ENCODE assay signal across 20 cellular contexts in the genomic region with DNA sequence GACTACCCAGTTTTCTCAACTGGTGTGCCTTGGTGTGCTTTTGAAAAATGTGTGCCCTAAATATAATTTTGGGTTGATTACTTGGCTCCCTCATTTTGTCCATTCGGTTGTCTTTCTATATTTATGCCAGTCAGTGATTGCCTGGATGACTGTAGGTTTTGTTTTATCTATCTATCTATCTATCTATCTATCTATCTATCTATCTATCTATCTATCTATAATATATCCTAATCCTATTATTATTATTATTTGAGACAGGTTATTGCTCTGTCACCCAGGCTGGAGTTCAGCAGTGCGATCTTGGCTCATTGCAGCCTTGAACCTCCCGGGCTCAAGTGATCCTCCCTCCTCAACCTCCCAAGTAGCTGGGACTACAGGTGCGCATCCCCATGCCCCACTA.
DNase-seq lines count a peak whose midpoint lies in the region; ATAC-seq and TF ChIP-seq lines count a peak whose summit lies in the region.
"Had no signal": no experiment of that assay in that cellular context is flagged by ENCODE, and none has a peak within 500 bp of the region (broad histone marks: within the 10 kb centered on the region; RNA-seq: fewer than 3 reads in every experiment).

No MANE protein-coding gene starts in this region.

- peaks cover 21% of the 10 kb centered on the region for H3K4me1 ChIP-seq in mammary epithelial cell (ENCODE audit: insufficient read depth, low read length)

- H3K27me3 Mint-ChIP-seq in MCF 10A (ENCODE audit: insufficient read depth, unreplicated experiment), result no peaks in the 10 kb centered on the region
- no peaks in the 10 kb centered on the region for H3K27me3 Mint-ChIP-seq in activated T-helper 1 cell treated with anti-CD3 and anti-CD28 coated beads, Interleukin-12 subunit alpha, Interleukin-12 subunit beta, Interleukin-2, Interleukin-4 antibody, amounts not matched to agents 30 ng/mL and 10 ng/mL and 1 ng/mL, durations not matched to agents 14 hours and 24 hours and 36 hours (ENCODE audit: insufficient read depth)
- no peaks in the 10 kb centered on the region for H3K27me3 Mint-ChIP-seq in central memory CD8-positive, alpha-beta T cell

- ATAC-seq in central memory CD8-positive, alpha-beta T cell (replicated peaks; ENCODE audit: extremely low read depth, poor library complexity, severe bottlenecking), result no peak
- ATAC-seq in HG03139 (IDR thresholded peaks at IDR 0.05; ENCODE audit: unreplicated experiment), result no peak

- H3K27me3 ChIP-seq in mammary epithelial cell (ENCODE audit: insufficient read depth, low read length), result no peaks in the 10 kb centered on the region

- no peaks in the 10 kb centered on the region for H3K9me3 ChIP-seq in mammary epithelial cell (replicated peaks; ENCODE audit: insufficient read depth, low read length)

- H4K20me1 ChIP-seq in mammary epithelial cell (ENCODE audit: insufficient read depth, low read length), result no peaks in the 10 kb centered on the region

- no peak for DNase-seq in MCF 10A (ENCODE audit: unreplicated experiment)
- DNase-seq in mammary epithelial cell, result no peak
- no peak for DNase-seq in activated T-helper 1 cell treated with anti-CD3 and anti-CD28 coated beads, Interleukin-12 subunit alpha, Interleukin-12 subunit beta, Interleukin-2, Interleukin-4 antibody, amounts not matched to agents 30 ng/mL and 10 ng/mL and 1 ng/mL, durations not matched to agents 14 hours and 24 hours and 36 hours (ENCODE audit: low spot score)
- no peak for DNase-seq in central memory CD8-positive, alpha-beta T cell (ENCODE audit: low spot score in 2 of 2)
- no peak for DNase-seq in middle frontal gyrus (ENCODE audit: extremely low spot score, low spot score)
- no peak for DNase-seq in T-helper 9 cell
- DNase-seq: C1 segment of cervical spinal cord, DMS79, HCEC 1CT, IMR-90, Karpas-422, MM.1S, NCI-H1092, NCI-H1436 treated with DMSO at 0.1 percent for 48 hours, NCI-H2029, NCI-H526, PC-9, SIG-M5 had no signal

- no peak for TF ChIP-seq CTCF in MCF 10A (IDR thresholded peaks at IDR 0.05; ENCODE audit: unreplicated experiment)
- no peak for TF ChIP-seq CTCF in mammary epithelial cell (conservative IDR thresholded peaks at IDR 0.05 in 1 of 2, IDR thresholded peaks at IDR 0.05 in 1 of 2; ENCODE audit: extremely low read depth in 1 of 2, insufficient read depth in 1 of 2, low read depth in 1 of 2, low read length in 2 of 2)

- WGBS in mammary epithelial cell (ENCODE audit: low coverage, missing lambda C conversion rate), result 92% methylated on average over 4 of the region's 4 CpGs

- POLR2A ChIA-PET in MCF 10A (lab: Yijun Ruan, JAX), result no interaction called here

- H3K4me3 Mint-ChIP-seq in MCF 10A (ENCODE audit: unreplicated experiment), result no peak overlapping the region
- H3K4me3 Mint-ChIP-seq in activated T-helper 1 cell treated with anti-CD3 and anti-CD28 coated beads, Interleukin-12 subunit alpha, Interleukin-12 subunit beta, Interleukin-2, Interleukin-4 antibody, amounts not matched to agents 30 ng/mL and 10 ng/mL and 1 ng/mL, durations not matched to agents 14 hours and 24 hours and 36 hours, result no peak overlapping the region
- no peak overlapping the region for H3K4me3 Mint-ChIP-seq in central memory CD8-positive, alpha-beta T cell

- dilution Hi-C loops in mammary epithelial cell (cut with HindIII; ENCODE audit: low sequenced_read_pairs), result no loop called here

- H3K9ac ChIP-seq in mammary epithelial cell (ENCODE audit: insufficient read depth, low read length), result no peak overlapping the region

- H3K9me3 Mint-ChIP-seq in MCF 10A (ENCODE audit: unreplicated experiment), result no peaks in the 10 kb centered on the region
- no peaks in the 10 kb centered on the region for H3K9me3 Mint-ChIP-seq in activated T-helper 1 cell treated with anti-CD3 and anti-CD28 coated beads, Interleukin-12 subunit alpha, Interleukin-12 subunit beta, Interleukin-2, Interleukin-4 antibody, amounts not matched to agents 30 ng/mL and 10 ng/mL and 1 ng/mL, durations not matched to agents 14 hours and 24 hours and 36 hours
- H3K9me3 Mint-ChIP-seq in central memory CD8-positive, alpha-beta T cell, result no peaks in the 10 kb centered on the region

- CTCF ChIA-PET in MCF 10A (lab: Yijun Ruan, JAX) (interaction anchor here (0.6 to 1.9 kb wide), 2 partner anchors 316 to 320 kb away, joined by 3 to 10 read pairs; no protein-coding TSS in a partner anchor), mammary epithelial cell (lab: Charles Lee; ENCODE audit: low non-redundant PET) (no interaction called here)

- no peak overlapping the region for H3K4me3 ChIP-seq in mammary epithelial cell (replicated peaks in 1 of 3; ENCODE audit: insufficient read depth in 1 of 3, low read depth in 2 of 3, low read length in 3 of 3)
- H3K4me3 ChIP-seq: PC-9 had no signal

- H3K27ac Mint-ChIP-seq in MCF 10A (ENCODE audit: low read depth, unreplicated experiment), result peak overlapping the region; percentile 42
- H3K27ac Mint-ChIP-seq in activated T-helper 1 cell treated with anti-CD3 and anti-CD28 coated beads, Interleukin-12 subunit alpha, Interleukin-12 subunit beta, Interleukin-2, Interleukin-4 antibody, amounts not matched to agents 30 ng/mL and 10 ng/mL and 1 ng/mL, durations not matched to agents 14 hours and 24 hours and 36 hours, result peak overlapping the region; percentile 31
- peak overlapping the region; percentile 53 for H3K27ac Mint-ChIP-seq in central memory CD8-positive, alpha-beta T cell (ENCODE audit: low read depth)

- no peak overlapping the region for H2AFZ ChIP-seq in mammary epithelial cell (ENCODE audit: low read depth, low read length)
- H2AFZ ChIP-seq: PC-9 had no signal

- H3K4me1 Mint-ChIP-seq in MCF 10A (ENCODE audit: insufficient read depth, unreplicated experiment), result peaks cover 24% of the 10 kb centered on the region
- H3K4me1 Mint-ChIP-seq in activated T-helper 1 cell treated with anti-CD3 and anti-CD28 coated beads, Interleukin-12 subunit alpha, Interleukin-12 subunit beta, Interleukin-2, Interleukin-4 antibody, amounts not matched to agents 30 ng/mL and 10 ng/mL and 1 ng/mL, durations not matched to agents 14 hours and 24 hours and 36 hours (ENCODE audit: low read depth), result peaks cover 55% of the 10 kb centered on the region
- H3K4me1 Mint-ChIP-seq in central memory CD8-positive, alpha-beta T cell, result peaks cover 48% of the 10 kb centered on the region

- no peak overlapping the region for H3K27ac ChIP-seq in mammary epithelial cell (ENCODE audit: insufficient read depth, low read depth, low read length)
- H3K27ac ChIP-seq: PC-9, RWPE1 had no signal

- no peak overlapping the region for H3K4me2 ChIP-seq in mammary epithelial cell (ENCODE audit: insufficient read depth, low read depth, low read length)
- H3K4me2 ChIP-seq: PC-9 had no signal

- in situ Hi-C loops in mammary epithelial cell (cut with MboI; ENCODE audit: low sequenced_read_pairs in 2 of 2), result loop anchor here (25.0 kb wide), 1 partner anchor 884 kb away; no protein-coding TSS in a partner anchor

- H3K79me2 ChIP-seq in mammary epithelial cell (ENCODE audit: insufficient read depth, low read length), result peaks cover 84% of the 10 kb centered on the region

- H3K36me3 ChIP-seq in mammary epithelial cell (ENCODE audit: insufficient read depth, low read length), result peaks cover 4% of the 10 kb centered on the region

- BruUV-seq in MCF 10A (replicated peaks; lab: Mats Ljungman, UMichigan), result no TSS peak
- no TSS peak for BruUV-seq in mammary epithelial cell (replicated peaks; lab: Mats Ljungman, UMichigan)

- H3K36me3 Mint-ChIP-seq in MCF 10A (ENCODE audit: insufficient read depth, unreplicated experiment), result peaks cover 21% of the 10 kb centered on the region
- peaks cover 30% of the 10 kb centered on the region for H3K36me3 Mint-ChIP-seq in activated T-helper 1 cell treated with anti-CD3 and anti-CD28 coated beads, Interleukin-12 subunit alpha, Interleukin-12 subunit beta, Interleukin-2, Interleukin-4 antibody, amounts not matched to agents 30 ng/mL and 10 ng/mL and 1 ng/mL, durations not matched to agents 14 hours and 24 hours and 36 hours (ENCODE audit: low read depth)
- H3K36me3 Mint-ChIP-seq in central memory CD8-positive, alpha-beta T cell (ENCODE audit: insufficient read depth), result peaks cover 16% of the 10 kb centered on the region

- intact Hi-C loops in MCF 10A (cut with micrococcal nuclease), result no loop called here
- intact Hi-C loops in mammary epithelial cell (cut with micrococcal nuclease), result no loop called here
- intact Hi-C loops in activated T-helper 1 cell treated with anti-CD3 and anti-CD28 coated beads, Interleukin-12 subunit alpha, Interleukin-12 subunit beta, Interleukin-2, Interleukin-4 antibody, amounts not matched to agents 30 ng/mL and 10 ng/mL and 1 ng/mL, durations not matched to agents 14 hours and 24 hours and 36 hours (cut with micrococcal nuclease), result loop anchor here (2.0 kb wide), 1 partner anchor 36 kb away; no protein-coding TSS in a partner anchor
